8 cellular contexts compared by ENCODE assay signal in genomic region chr11:129331871-129332274, GRCh38. TPM values are rescaled to one million over a fixed set of nuclear protein-coding genes. Genes with fewer than 3 reads are reported as not detected.
DNase-seq lines count a peak whose midpoint lies in the region; ATAC-seq and TF ChIP-seq lines count a peak whose summit lies in the region.

No MANE protein-coding gene starts in this region.

- H3K36me3 ChIP-seq in colonic mucosa (no peaks in the 10 kb centered on the region), left lung (no peaks in the 10 kb centered on the region)

- H3K27ac ChIP-seq in colonic mucosa, result no peak overlapping the region
- no peak overlapping the region for H3K27ac ChIP-seq in left lung

- H3K4me3 Mint-ChIP-seq in activated CD4-positive, alpha-beta T cell treated with anti-CD3 and anti-CD28 coated beads for 36 hours, result no peak overlapping the region

- H3K4me1 Mint-ChIP-seq in activated CD4-positive, alpha-beta T cell treated with anti-CD3 and anti-CD28 coated beads for 36 hours, result peaks cover 5% of the 10 kb centered on the region

- H3K4me3 ChIP-seq in colonic mucosa, result no peak overlapping the region
- no peak overlapping the region for H3K4me3 ChIP-seq in left lung

- intact Hi-C loops in activated CD4-positive, alpha-beta T cell treated with anti-CD3 and anti-CD28 coated beads for 36 hours (cut with DNase I, micrococcal nuclease), result loop anchor here (1.0 to 5.0 kb wide), 5 partner anchors 102 to 448 kb away; no protein-coding TSS in a partner anchor
- intact Hi-C loops in colonic mucosa (cut with DNase I), result loop anchor here (5.0 kb wide), 1 partner anchor 215 kb away; no protein-coding TSS in a partner anchor
- intact Hi-C loops in left lung (cut with DNase I), result loop anchor here in 1 of 2 donors (5.0 kb wide), 1 partner anchor 215 kb away; no protein-coding TSS in a partner anchor

- H3K9me3 ChIP-seq in colonic mucosa, result no peaks in the 10 kb centered on the region
- no peaks in the 10 kb centered on the region for H3K9me3 ChIP-seq in left lung

- peak; percentile 72 for ATAC-seq in GM18861 (IDR thresholded peaks at IDR 0.05; ENCODE audit: unreplicated experiment)
- ATAC-seq in HG03139 (IDR thresholded peaks at IDR 0.05; ENCODE audit: unreplicated experiment), result peak; percentile 83
- peak; percentile 75 for ATAC-seq in activated CD4-positive, alpha-beta T cell treated with anti-CD3 and anti-CD28 coated beads for 36 hours
- ATAC-seq in left lung, result peak; percentile 100

- no peak overlapping the region for H3K27ac Mint-ChIP-seq in activated CD4-positive, alpha-beta T cell treated with anti-CD3 and anti-CD28 coated beads for 36 hours

- H3K27me3 ChIP-seq in colonic mucosa (no peaks in the 10 kb centered on the region), left lung (no peaks in the 10 kb centered on the region)

- CTCF ChIA-PET in activated CD4-positive, alpha-beta T cell treated with anti-CD3 and anti-CD28 coated beads for 36 hours (lab: Charles Lee), result interaction anchor here (0.6 to 4.2 kb wide), 17 partner anchors 10 to 423 kb away, joined by 3 to 50 read pairs (median 4); no protein-coding TSS in a partner anchor

- H3K4me1 ChIP-seq in colonic mucosa (no peaks in the 10 kb centered on the region), left lung (no peaks in the 10 kb centered on the region)

- no peaks in the 10 kb centered on the region for H3K27me3 Mint-ChIP-seq in activated CD4-positive, alpha-beta T cell treated with anti-CD3 and anti-CD28 coated beads for 36 hours

- H3K36me3 Mint-ChIP-seq in activated CD4-positive, alpha-beta T cell treated with anti-CD3 and anti-CD28 coated beads for 36 hours (ENCODE audit: low read depth), result no peaks in the 10 kb centered on the region

- in situ Hi-C loops in ACHN (cut with HindIII; ENCODE audit: low pct_ligation_motif_present, low pct_unique_long_range_greater_than_20kb, low sequenced_read_pairs), result no loop called here

- DNase-seq in ACHN, result peak; percentile 69
- DNase-seq in NCI-H345 treated with DMSO at 0.1 percent for 48 hours (lab: John Stamatoyannopoulos, UW; ENCODE audit: unreplicated experiment), result peak; percentile 93
- peak; percentile 86 for DNase-seq in activated CD4-positive, alpha-beta T cell treated with anti-CD3 and anti-CD28 coated beads for 36 hours
- DNase-seq in colonic mucosa, result peak; percentile 94
- DNase-seq in left lung, result peak; percentile 80 to 90
- DNase-seq in stimulated activated CD4-positive, alpha-beta T cell treated with anti-CD3 and anti-CD28 coated beads, Interleukin-4, amount 100 ng/mL, for 24 hours, result peak; percentile 72

- H3K9ac ChIP-seq in colonic mucosa (ENCODE audit: low read depth in 2 of 2, low read length in 2 of 2), result no peak overlapping the region

- no peaks in the 10 kb centered on the region for H3K9me3 Mint-ChIP-seq in activated CD4-positive, alpha-beta T cell treated with anti-CD3 and anti-CD28 coated beads for 36 hours (ENCODE audit: low read depth)

- POLR2A ChIA-PET in activated CD4-positive, alpha-beta T cell treated with anti-CD3 and anti-CD28 coated beads for 36 hours (lab: Charles Lee), result no interaction called here

- TF ChIP-seq CTCF in colonic mucosa (IDR thresholded peaks at IDR 0.05) (peak; percentile 81), left lung (IDR thresholded peaks at IDR 0.05) (peak; percentile 70 to 76)

RNA-seq across cellular contexts. Expression of gene BARX2, which starts 43.8 kb away (rescaled TPM):
- 1 to 10 TPM in 1 of 2 experiments, under 1 TPM in 1; 0.89 to 1.3 TPM for total RNA-seq in activated CD4-positive, alpha-beta T cell treated with anti-CD3 and anti-CD28 coated beads for 36 hours
- total RNA-seq in colonic mucosa (10 to 100 TPM; 19.0 to 23.9 TPM), left lung (under 1 TPM; 0.17 to 0.24 TPM)

Comparison
In these comparisons a context has a peak if more than half of its experiments do, and no peak if none do; other contexts are left out.
1. RNA of gene BARX2, which starts 43.8 kb away (total RNA-seq): 19.0 to 23.9 TPM in colonic mucosa; 0.89 to 1.3 TPM in activated CD4-positive, alpha-beta T cell treated with anti-CD3 and anti-CD28 coated beads for 36 hours and 0.17 to 0.24 TPM in left lung; every median in the first group is over 4 times any median in the second.
2. Peak in every context shown above with its lines, with median percentiles within 50 percentile points of each other: DNase-seq and ATAC-seq.